ENCODE assay signal across 2 cellular contexts in genomic region chr17:47776330-47777197, GRCh38.
TF ChIP-seq lines count a peak whose summit lies in the region.

No MANE protein-coding gene starts in this region.

TF ChIP-seq in A549, 52 proteins besides CTCF, POLR2A, EP300 and RAD21:
- TF ChIP-seq KDM1A (IDR thresholded peaks at IDR 0.05; ENCODE audit: low read depth): no peak
- TF ChIP-seq SMC3 (IDR thresholded peaks at IDR 0.05): peak; percentile 82

TF ChIP-seq in endothelial cell of umbilical vein, 7 proteins besides CTCF, POLR2A, EP300 and RAD21:
- no peak for TF ChIP-seq GATA2 (IDR thresholded peaks at IDR 0.05; ENCODE audit: insufficient read depth, insufficient read length, low read depth, low read length)
- no peak for TF ChIP-seq POLR2AphosphoS5 (IDR thresholded peaks at IDR 0.05; ENCODE audit: insufficient read depth, low read depth, low read length)
- no peak for TF ChIP-seq EZH2 (IDR thresholded peaks at IDR 0.05; ENCODE audit: borderline replicate concordance, low read depth, low read length, severe bottlenecking)
- TF ChIP-seq JUN (IDR thresholded peaks at IDR 0.05; ENCODE audit: borderline replicate concordance, insufficient read depth, insufficient read length, low read depth): no peak
- TF ChIP-seq, protein P1, sequence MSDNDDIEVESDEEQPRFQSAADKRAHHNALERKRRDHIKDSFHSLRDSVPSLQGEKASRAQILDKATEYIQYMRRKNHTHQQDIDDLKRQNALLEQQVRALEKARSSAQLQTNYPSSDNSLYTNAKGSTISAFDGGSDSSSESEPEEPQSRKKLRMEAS (IDR thresholded peaks at IDR 0.05; ENCODE audit: insufficient read depth, insufficient read length): no peak
TF ChIP-seq in endothelial cell of umbilical vein: peak in this region for 0.
